ENCODE assay signal across 17 cellular contexts in the genomic region with DNA sequence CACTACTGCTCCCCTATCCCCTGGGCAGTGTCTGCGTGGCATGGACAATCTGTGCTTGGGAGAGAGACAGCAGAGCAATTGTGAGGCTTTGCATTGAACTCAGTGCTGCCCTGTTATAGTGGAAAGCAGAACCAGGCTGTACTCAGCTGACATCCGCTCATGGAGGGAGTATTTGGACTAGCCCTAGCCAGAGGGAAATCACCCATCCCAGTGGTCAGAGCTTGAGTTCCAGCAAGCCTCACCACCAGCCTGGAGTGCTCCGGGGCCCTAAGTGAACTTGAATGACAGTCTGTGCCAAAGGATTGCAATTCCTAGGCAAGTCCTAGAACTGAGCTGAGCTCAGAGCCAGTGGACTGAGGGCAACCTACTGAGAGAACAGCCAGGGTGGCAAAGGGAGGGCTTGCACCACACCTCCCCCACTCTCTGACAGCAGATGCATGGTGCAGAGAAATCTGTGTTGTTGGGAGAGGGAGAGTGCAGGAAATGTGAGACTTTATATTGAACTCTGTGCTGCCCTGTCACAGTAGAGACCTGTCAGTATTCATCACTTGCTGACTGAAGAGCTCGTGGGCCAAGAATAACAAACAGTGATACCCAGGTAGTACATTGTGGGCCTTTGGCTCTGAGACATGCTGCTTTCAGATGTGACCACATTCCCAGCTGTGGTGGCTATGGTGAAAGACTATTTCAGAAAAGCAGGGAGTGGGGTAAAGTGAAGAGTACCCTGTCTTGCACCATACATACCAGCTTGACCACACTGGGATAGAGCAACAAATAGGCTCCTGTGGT.
"Had no signal": no experiment of that assay in that cellular context is flagged by ENCODE, and none has a peak within 500 bp of the region (broad histone marks: within the 10 kb centered on the region; RNA-seq: fewer than 3 reads in every experiment).

No MANE protein-coding gene starts in this region.

- H3K27me3 ChIP-seq: ascending aorta had no signal

- H3K4me3 ChIP-seq: ascending aorta, coronary artery, suprapubic skin had no signal

- H3K27ac ChIP-seq: ascending aorta, coronary artery, epithelial cell of prostate, suprapubic skin, WERI-Rb-1 had no signal

- H3K27ac Mint-ChIP-seq: activated T-helper 1 cell treated with anti-CD3 and anti-CD28 coated beads, Interleukin-12 subunit alpha, Interleukin-12 subunit beta, Interleukin-2, Interleukin-4 antibody, amounts not matched to agents 30 ng/mL and 10 ng/mL and 1 ng/mL, durations not matched to agents 14 hours and 24 hours and 36 hours; naive thymus-derived CD4-positive, alpha-beta T cell; type B pancreatic cell had no signal

- H3K4me3 Mint-ChIP-seq: activated T-helper 1 cell treated with anti-CD3 and anti-CD28 coated beads, Interleukin-12 subunit alpha, Interleukin-12 subunit beta, Interleukin-2, Interleukin-4 antibody, amounts not matched to agents 30 ng/mL and 10 ng/mL and 1 ng/mL, durations not matched to agents 14 hours and 24 hours and 36 hours; naive thymus-derived CD4-positive, alpha-beta T cell; type B pancreatic cell had no signal

- H3K4me1 ChIP-seq: ascending aorta, suprapubic skin had no signal

- ATAC-seq: naive thymus-derived CD4-positive, alpha-beta T cell; stimulated activated naive CD8-positive, alpha-beta T cell treated with anti-CD3 and anti-CD28 coated beads, Interleukin-15, Interleukin-2, amounts not matched to agents 100 U/mL and 50 U/mL, for 24 hours had no signal

- H3K36me3 Mint-ChIP-seq: naive thymus-derived CD4-positive, alpha-beta T cell; type B pancreatic cell had no signal

- H3K9me3 ChIP-seq: SK-N-SH, suprapubic skin had no signal

- DNase-seq: activated CD4-positive, alpha-beta T cell treated with anti-CD3 and anti-CD28 coated beads for 4 hours; activated naive CD4-positive, alpha-beta T cell; caudate nucleus; effector CD4-positive, alpha-beta T cell; hippocampal formation; naive thymus-derived CD4-positive, alpha-beta T cell; SK-N-SH; stimulated activated CD4-positive, alpha-beta T cell treated with anti-CD3 and anti-CD28 coated beads, Interleukin-2, amount 100 ng/mL, for 24 hours; stimulated activated naive CD8-positive, alpha-beta T cell treated with anti-CD3 and anti-CD28 coated beads, Interleukin-15, Interleukin-2, amounts not matched to agents 100 U/mL and 50 U/mL, for 24 hours; T-helper 1 cell; WERI-Rb-1 had no signal

- H3K4me1 Mint-ChIP-seq: naive thymus-derived CD4-positive, alpha-beta T cell had no signal

- H3K9me3 Mint-ChIP-seq: activated T-helper 1 cell treated with anti-CD3 and anti-CD28 coated beads, Interleukin-12 subunit alpha, Interleukin-12 subunit beta, Interleukin-2, Interleukin-4 antibody, amounts not matched to agents 30 ng/mL and 10 ng/mL and 1 ng/mL, durations not matched to agents 14 hours and 24 hours and 36 hours had no signal
